In genomic region chr2:223760838-223761502, GRCh38 we compare ENCODE assay signal across 8 cellular contexts.
A peak's percentile ranks its signal among the peaks of the same experiment; 100 is the strongest.
DNase-seq lines count a peak whose midpoint lies in the region; ATAC-seq and TF ChIP-seq lines count a peak whose summit lies in the region.

No MANE protein-coding gene starts in this region.

- peak; percentile 38 for TF ChIP-seq CTCF in GM06990 (IDR thresholded peaks at IDR 0.05; ENCODE audit: insufficient read depth, low read length, poor library complexity, severe bottlenecking)
- TF ChIP-seq CTCF in fibroblast of lung (conservative IDR thresholded peaks at IDR 0.05 in 1 of 2, IDR thresholded peaks at IDR 0.05 in 1 of 2; ENCODE audit: low read depth in 1 of 2, low read length in 2 of 2) = peak in 1 of 2 donors; percentile 28

- peaks cover 2% of the 10 kb centered on the region for H3K36me3 Mint-ChIP-seq in activated CD4-positive, alpha-beta memory T cell treated with anti-CD3 and anti-CD28 coated beads, Interleukin-2, amount 10 ng/mL, durations not matched to agents 7 days and 5 days (ENCODE audit: low read depth)

- POLR2A ChIA-PET in activated CD4-positive, alpha-beta memory T cell treated with anti-CD3 and anti-CD28 coated beads, Interleukin-2, amount 10 ng/mL, durations not matched to agents 7 days and 5 days (lab: Charles Lee) = interaction anchor here (0.7 to 1.9 kb wide), 6 partner anchors 14 to 825 kb away, joined by 3 to 4 read pairs (median 4); partner anchors contain the start of gene CUL3

- peak; percentile 79 for ATAC-seq in GM21576 (IDR thresholded peaks at IDR 0.05; ENCODE audit: unreplicated experiment)

- H3K4me3 ChIP-seq in GM06990 (replicated peaks; ENCODE audit: low read depth, low read length) = no peak overlapping the region
- H3K4me3 ChIP-seq in fibroblast of lung (replicated peaks in 1 of 4; ENCODE audit: control extremely low read depth in 1 of 4, insufficient read depth in 1 of 4, low read depth in 3 of 4, low read length in 4 of 4) = no peak overlapping the region

- H3K36me3 ChIP-seq in GM06990 (ENCODE audit: control insufficient read depth, insufficient read depth, low read length) (no peaks in the 10 kb centered on the region), fibroblast of lung (ENCODE audit: control insufficient read depth, insufficient read depth, low read length) (no peaks in the 10 kb centered on the region)

- H3K4me2 ChIP-seq in fibroblast of lung (ENCODE audit: extremely low read depth, insufficient read depth, low read length) = peak overlapping the region; percentile 20

- H2AFZ ChIP-seq in fibroblast of lung (ENCODE audit: low read length) = no peak overlapping the region

- CTCF ChIA-PET in activated CD4-positive, alpha-beta memory T cell treated with anti-CD3 and anti-CD28 coated beads, Interleukin-2, amount 10 ng/mL, durations not matched to agents 7 days and 5 days (lab: Charles Lee) = interaction anchor here (0.6 to 2.0 kb wide), 27 partner anchors 10 to 789 kb away, joined by 3 to 8 read pairs (median 4); partner anchors contain the start of gene MRPL44

- H3K4me1 Mint-ChIP-seq in activated CD4-positive, alpha-beta memory T cell treated with anti-CD3 and anti-CD28 coated beads, Interleukin-2, amount 10 ng/mL, durations not matched to agents 7 days and 5 days = peaks cover 34% of the 10 kb centered on the region

- DNase-seq in GM06990 (ENCODE audit: extremely low read depth, insufficient read length) = peak; percentile 11
- peak; percentile 85 for DNase-seq in HT-29 (ENCODE audit: low spot score)
- peak; percentile 85 for DNase-seq in activated CD4-positive, alpha-beta memory T cell treated with anti-CD3 and anti-CD28 coated beads, Interleukin-2, amount 10 ng/mL, durations not matched to agents 7 days and 5 days
- DNase-seq in fibroblast of lung (ENCODE audit: low read depth in 2 of 2) = peak; percentile 77 to 91
- DNase-seq in stimulated activated CD4-positive, alpha-beta T cell treated with anti-CD3 and anti-CD28 coated beads, Interleukin-4, amount 100 ng/mL, for 48 hours (ENCODE audit: low read depth in 2 of 2) = peak; percentile 8 to 21
- DNase-seq in NCI-H82 (lab: John Stamatoyannopoulos, UW) = no peak
- no peak for DNase-seq in NCI-H524 (lab: John Stamatoyannopoulos, UW)

- peak overlapping the region; percentile 38 for H3K4me3 Mint-ChIP-seq in activated CD4-positive, alpha-beta memory T cell treated with anti-CD3 and anti-CD28 coated beads, Interleukin-2, amount 10 ng/mL, durations not matched to agents 7 days and 5 days

- H3K9ac ChIP-seq in fibroblast of lung (ENCODE audit: insufficient read depth, low read length) = no peak overlapping the region

- H3K27ac Mint-ChIP-seq in activated CD4-positive, alpha-beta memory T cell treated with anti-CD3 and anti-CD28 coated beads, Interleukin-2, amount 10 ng/mL, durations not matched to agents 7 days and 5 days = peak overlapping the region; percentile 94

- no peak overlapping the region for H3K27ac ChIP-seq in fibroblast of lung (ENCODE audit: insufficient read depth, low read length)

- H3K9me3 Mint-ChIP-seq in activated CD4-positive, alpha-beta memory T cell treated with anti-CD3 and anti-CD28 coated beads, Interleukin-2, amount 10 ng/mL, durations not matched to agents 7 days and 5 days = no peaks in the 10 kb centered on the region

- peaks cover 8% of the 10 kb centered on the region for H3K4me1 ChIP-seq in fibroblast of lung (ENCODE audit: control insufficient read depth, extremely low read depth, insufficient read depth, low read length)

- no peaks in the 10 kb centered on the region for H3K27me3 Mint-ChIP-seq in activated CD4-positive, alpha-beta memory T cell treated with anti-CD3 and anti-CD28 coated beads, Interleukin-2, amount 10 ng/mL, durations not matched to agents 7 days and 5 days

- H3K27me3 ChIP-seq in GM06990 (replicated peaks; ENCODE audit: control insufficient read depth, insufficient read depth, low read length) = no peaks in the 10 kb centered on the region
- no peaks in the 10 kb centered on the region for H3K27me3 ChIP-seq in fibroblast of lung (ENCODE audit: control insufficient read depth, insufficient read depth, low read length)

- no peaks in the 10 kb centered on the region for H4K20me1 ChIP-seq in fibroblast of lung (ENCODE audit: control insufficient read depth, extremely low read depth, insufficient read depth, low read length)

- no peaks in the 10 kb centered on the region for H3K79me2 ChIP-seq in fibroblast of lung (ENCODE audit: control insufficient read depth, insufficient read depth, low read length)

- H3K9me3 ChIP-seq in fibroblast of lung (ENCODE audit: control insufficient read depth, insufficient read depth, low read depth, low read length) = no peaks in the 10 kb centered on the region

Comparison
In these comparisons a context has a peak if more than half of its experiments do, and no peak if none do; other contexts are left out.
1. DNase-seq: peak in GM06990 (single experiment), HT-29 (single experiment), activated CD4-positive, alpha-beta memory T cell treated with anti-CD3 and anti-CD28 coated beads, Interleukin-2, amount 10 ng/mL, durations not matched to agents 7 days and 5 days (single experiment), fibroblast of lung (2 of 2) and stimulated activated CD4-positive, alpha-beta T cell treated with anti-CD3 and anti-CD28 coated beads, Interleukin-4, amount 100 ng/mL, for 48 hours (2 of 2); none in NCI-H82 (single experiment) and NCI-H524 (0 of 2).